ENCODE assay signal across 7 cellular contexts in the genomic region with DNA sequence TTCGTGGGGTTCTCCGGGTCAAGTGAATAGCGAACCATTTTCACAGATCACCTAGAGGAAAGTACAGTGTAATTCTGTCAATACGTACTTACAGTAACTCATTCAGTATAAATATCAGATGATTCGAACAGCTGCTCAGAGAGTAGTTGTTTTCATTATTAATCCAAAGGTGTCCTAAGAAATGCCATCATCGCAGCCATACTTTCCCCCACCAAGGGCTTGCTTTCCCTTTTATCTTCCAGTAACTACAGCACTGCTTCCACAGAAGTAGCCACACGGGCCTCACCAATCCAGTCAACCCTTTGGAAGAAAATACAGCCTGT. TPM values are rescaled to one million over a fixed set of nuclear protein-coding genes. Genes with fewer than 3 reads are reported as not detected.
DNase-seq lines count a peak whose midpoint lies in the region; ATAC-seq, FAIRE-seq and TF ChIP-seq lines count a peak whose summit lies in the region.

No MANE protein-coding gene starts in this region.

- CTCF ChIA-PET in HEK293 (lab: Yijun Ruan, JAX), result no interaction called here
- CTCF ChIA-PET in activated CD8-positive, alpha-beta T cell treated with anti-CD3 and anti-CD28 coated beads for 36 hours (lab: Charles Lee), result no interaction called here

- peak overlapping the region; percentile 94 for H3K4me3 Mint-ChIP-seq in activated CD8-positive, alpha-beta T cell treated with anti-CD3 and anti-CD28 coated beads for 36 hours
- peak overlapping the region; percentile 88 to 95 for H3K4me3 Mint-ChIP-seq in stimulated activated naive B cell treated with anti-CD40 and anti-IgM and Interleukin-4, amounts not matched to agents 10 μg/mL and 1 μg/mL and 100 μg/mL, for 72 hours

- H3K36me3 Mint-ChIP-seq in activated CD8-positive, alpha-beta T cell treated with anti-CD3 and anti-CD28 coated beads for 36 hours (ENCODE audit: low read depth), result peaks cover 54% of the 10 kb centered on the region
- H3K36me3 Mint-ChIP-seq in stimulated activated naive B cell treated with anti-CD40 and anti-IgM and Interleukin-4, amounts not matched to agents 10 μg/mL and 1 μg/mL and 100 μg/mL, for 72 hours, result peaks cover 42 to 45% of the 10 kb centered on the region in 2 donors

- H3K9me3 Mint-ChIP-seq in activated CD8-positive, alpha-beta T cell treated with anti-CD3 and anti-CD28 coated beads for 36 hours, result no peaks in the 10 kb centered on the region
- no peaks in the 10 kb centered on the region for H3K9me3 Mint-ChIP-seq in stimulated activated naive B cell treated with anti-CD40 and anti-IgM and Interleukin-4, amounts not matched to agents 10 μg/mL and 1 μg/mL and 100 μg/mL, for 72 hours

- FAIRE-seq in frontal cortex (lab: Jason Lieb, UNC), result no peak

- no peak for TF ChIP-seq CTCF in HEK293 (tag by site-specific recombination; IDR thresholded peaks at IDR 0.05)
- TF ChIP-seq CTCF in activated CD8-positive, alpha-beta T cell treated with anti-CD3 and anti-CD28 coated beads for 36 hours (IDR thresholded peaks at IDR 0.05), result no peak

- POLR2A ChIA-PET in HEK293 (lab: Yijun Ruan, JAX), result no interaction called here
- POLR2A ChIA-PET in activated CD8-positive, alpha-beta T cell treated with anti-CD3 and anti-CD28 coated beads for 36 hours (lab: Charles Lee), result interaction anchor here (0.8 to 1.2 kb wide), 2 partner anchors 13 to 882 kb away, joined by 4 to 5 read pairs; no protein-coding TSS in a partner anchor

- no peak for DNase-seq in activated CD8-positive, alpha-beta T cell treated with anti-CD3 and anti-CD28 coated beads for 36 hours
- DNase-seq in stimulated activated naive B cell treated with anti-CD40 and anti-IgM and Interleukin-4, amounts not matched to agents 10 μg/mL and 1 μg/mL and 100 μg/mL, for 72 hours, result no peak
- no peak for DNase-seq in NCI-H2107 treated with DMSO at 0.1 percent for 48 hours (lab: John Stamatoyannopoulos, UW; ENCODE audit: unreplicated experiment)
- no peak for DNase-seq in frontal cortex (ENCODE audit: low spot score in 2 of 2)
- DNase-seq in amniotic stem cell (lab: John Stamatoyannopoulos, UW), result no peak

- H3K36me3 ChIP-seq in HEK293 (ENCODE audit: control insufficient read depth in 2 of 2, insufficient read depth in 1 of 2, low read length in 2 of 2), result peaks cover 35 to 46% of the 10 kb centered on the region in 2 experiments
- peaks cover 40% of the 10 kb centered on the region for H3K36me3 ChIP-seq in iPS-18a (ENCODE audit: control insufficient read depth, low read depth, low read length)

- peak overlapping the region; percentile 97 for H3K9ac ChIP-seq in iPS-18a (ENCODE audit: low read length)

- peak overlapping the region; percentile 98 for H3K27ac Mint-ChIP-seq in activated CD8-positive, alpha-beta T cell treated with anti-CD3 and anti-CD28 coated beads for 36 hours
- peak overlapping the region; percentile 99 for H3K27ac Mint-ChIP-seq in stimulated activated naive B cell treated with anti-CD40 and anti-IgM and Interleukin-4, amounts not matched to agents 10 μg/mL and 1 μg/mL and 100 μg/mL, for 72 hours

- H3K27me3 ChIP-seq in iPS-18a (ENCODE audit: control insufficient read depth, insufficient read depth, low read length), result no peaks in the 10 kb centered on the region

- H3K27ac ChIP-seq in HEK293 (ENCODE audit: extremely low read depth, low read depth, low read length) (peak overlapping the region; percentile 100), iPS-18a (ENCODE audit: low read length) (peak overlapping the region; percentile 93)

- H3K27me3 Mint-ChIP-seq in activated CD8-positive, alpha-beta T cell treated with anti-CD3 and anti-CD28 coated beads for 36 hours, result no peaks in the 10 kb centered on the region
- no peaks in the 10 kb centered on the region for H3K27me3 Mint-ChIP-seq in stimulated activated naive B cell treated with anti-CD40 and anti-IgM and Interleukin-4, amounts not matched to agents 10 μg/mL and 1 μg/mL and 100 μg/mL, for 72 hours

- ATAC-seq in activated CD8-positive, alpha-beta T cell treated with anti-CD3 and anti-CD28 coated beads for 36 hours, result no peak
- no peak for ATAC-seq in stimulated activated naive B cell treated with anti-CD40 and anti-IgM and Interleukin-4, amounts not matched to agents 10 μg/mL and 1 μg/mL and 100 μg/mL, for 72 hours (replicated peaks)

- peak overlapping the region; percentile 69 for H3K4me3 ChIP-seq in HEK293 (ENCODE audit: low read depth, low read length)
- H3K4me3 ChIP-seq in iPS-18a (ENCODE audit: low read length), result peak overlapping the region; percentile 93

- H3K9me3 ChIP-seq in HEK293 (ENCODE audit: control insufficient read depth, insufficient read depth, low read depth, low read length) (no peaks in the 10 kb centered on the region), iPS-18a (ENCODE audit: control insufficient read depth, low read depth, low read length) (no peaks in the 10 kb centered on the region)

- H3K4me1 ChIP-seq in HEK293 (ENCODE audit: control insufficient read depth, insufficient read depth, low read length) (peaks cover 21% of the 10 kb centered on the region), iPS-18a (ENCODE audit: control insufficient read depth, low read depth, low read length) (peaks cover 26% of the 10 kb centered on the region)

- intact Hi-C loops in activated CD8-positive, alpha-beta T cell treated with anti-CD3 and anti-CD28 coated beads for 36 hours (cut with micrococcal nuclease), result loop anchor here (5.0 kb wide), 1 partner anchor 326 kb away; no protein-coding TSS in a partner anchor

- H3K4me1 Mint-ChIP-seq in activated CD8-positive, alpha-beta T cell treated with anti-CD3 and anti-CD28 coated beads for 36 hours (ENCODE audit: low read depth), result peaks cover 42% of the 10 kb centered on the region
- peaks cover 22 to 56% of the 10 kb centered on the region in 2 donors for H3K4me1 Mint-ChIP-seq in stimulated activated naive B cell treated with anti-CD40 and anti-IgM and Interleukin-4, amounts not matched to agents 10 μg/mL and 1 μg/mL and 100 μg/mL, for 72 hours

TF ChIP-seq in HEK293, 187 proteins besides CTCF, POLR2A, EP300 and RAD21:
- no peak for TF ChIP-seq GLI2 (tag by site-specific recombination; IDR thresholded peaks at IDR 0.05; ENCODE audit: borderline replicate concordance, low read depth)
- TF ChIP-seq PRDM1 (tag by site-specific recombination; IDR thresholded peaks at IDR 0.05), result peak; percentile 90
- no peak for TF ChIP-seq ZNF292 (tag by site-specific recombination; IDR thresholded peaks at IDR 0.05; ENCODE audit: borderline replicate concordance, low read depth)
- TF ChIP-seq KLF7 (tag by site-specific recombination; IDR thresholded peaks at IDR 0.05; ENCODE audit: borderline replicate concordance), result no peak
- no peak for TF ChIP-seq ZNF335 (tag by site-specific recombination; conservative IDR thresholded peaks at IDR 0.05)
- TF ChIP-seq ZFHX2 (tag by site-specific recombination; conservative IDR thresholded peaks at IDR 0.05), result no peak
- no peak for TF ChIP-seq BCL11B (tag by site-specific recombination; IDR thresholded peaks at IDR 0.05; ENCODE audit: low read depth)
- TF ChIP-seq ZNF776 (tag by site-specific recombination; IDR thresholded peaks at IDR 0.05; ENCODE audit: borderline replicate concordance), result 0 out of 2 replicates have a peak, but pooled peaks have one; percentile 7
- TF ChIP-seq ZSCAN30 (tag by site-specific recombination; IDR thresholded peaks at IDR 0.05), result no peak
- TF ChIP-seq ZNF24 (tag by site-specific recombination; IDR thresholded peaks at IDR 0.05), result no peak
- TF ChIP-seq ZBTB26 (tag by site-specific recombination; optimal IDR thresholded peaks at IDR 0.05), result no peak
- no peak for TF ChIP-seq ZNF398 (tag by site-specific recombination; IDR thresholded peaks at IDR 0.05)
- TF ChIP-seq ZNF449 (tag by site-specific recombination; IDR thresholded peaks at IDR 0.05), result no peak

RNA-seq across cellular contexts. Expression of gene RPL17, which starts 0.8 kb away (rescaled TPM):
- 1,000 to 10,000 TPM; 2,442 to 2,539 TPM for total RNA-seq in activated CD8-positive, alpha-beta T cell treated with anti-CD3 and anti-CD28 coated beads for 36 hours
- 1,401 TPM for total RNA-seq in frontal cortex

RNA-seq across cellular contexts. Expression of gene C18orf32, which starts 4.5 kb away (rescaled TPM):
- 10 to 100 TPM; 21.7 to 22.4 TPM for total RNA-seq in activated CD8-positive, alpha-beta T cell treated with anti-CD3 and anti-CD28 coated beads for 36 hours
- total RNA-seq in frontal cortex, result 65.2 TPM

RNA-seq across cellular contexts. Expression of gene DYM, which starts 31.1 kb away (rescaled TPM):
- 10 to 100 TPM; 63.7 to 69.3 TPM for total RNA-seq in activated CD8-positive, alpha-beta T cell treated with anti-CD3 and anti-CD28 coated beads for 36 hours
- total RNA-seq in frontal cortex, result 141 TPM
